In the genomic region with DNA sequence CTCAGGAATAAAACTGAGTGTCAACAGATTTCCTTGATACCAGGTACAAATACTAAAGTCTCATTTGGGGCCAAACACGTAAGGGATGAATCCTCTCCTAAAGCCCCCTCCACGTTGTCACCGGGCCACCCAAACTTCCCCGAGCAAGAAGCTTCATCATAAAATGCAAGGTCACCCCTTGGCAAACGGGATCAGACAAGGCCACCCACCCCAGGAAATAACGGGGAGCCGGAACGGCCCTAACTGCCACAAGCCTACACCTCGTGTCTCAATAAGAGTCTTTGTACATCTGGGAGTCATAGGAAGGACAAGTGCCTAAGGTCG, we compare ENCODE assay signal across 8 cellular contexts. TPM values are rescaled to one million over a fixed set of nuclear protein-coding genes. Genes with fewer than 3 reads are reported as not detected.
A peak's percentile ranks its signal among the peaks of the same experiment; 100 is the strongest.
DNase-seq lines count a peak whose midpoint lies in the region; ATAC-seq lines count a peak whose summit lies in the region.

No MANE protein-coding gene starts in this region.

- peaks cover 36% of the 10 kb centered on the region for H3K4me1 ChIP-seq in mesodermal cell (ENCODE audit: control insufficient read depth, insufficient read depth, low read length, poor library complexity, severe bottlenecking)

- DNase-seq in stimulated activated naive CD8-positive, alpha-beta T cell treated with anti-CD3 and anti-CD28 coated beads, Interleukin-15, Interleukin-2, amounts not matched to agents 100 U/mL and 50 U/mL, for 24 hours = no peak
- DNase-seq in caudate nucleus (lab: John Stamatoyannopoulos, UW) (peak in 1 of 61 donors; percentile 48), AG08395 (ENCODE audit: low spot score) (no peak), HCEC 1CT (no peak)

- ATAC-seq in stimulated activated naive CD8-positive, alpha-beta T cell treated with anti-CD3 and anti-CD28 coated beads, Interleukin-15, Interleukin-2, amounts not matched to agents 100 U/mL and 50 U/mL, for 24 hours = no peak
- ATAC-seq in GM18870 (IDR thresholded peaks at IDR 0.05; ENCODE audit: unreplicated experiment) (no peak), HG03354 (IDR thresholded peaks at IDR 0.05; ENCODE audit: poor library complexity, severe bottlenecking, unreplicated experiment) (no peak)

- H3K27ac ChIP-seq in caudate nucleus (ENCODE audit: low read depth, low read length) (peak overlapping the region; percentile 94), mesodermal cell (ENCODE audit: low read depth, low read length, severe bottlenecking) (peak overlapping the region; percentile 99)

- peak overlapping the region; percentile 98 for H3K4me3 Mint-ChIP-seq in stimulated activated naive CD8-positive, alpha-beta T cell treated with anti-CD3 and anti-CD28 coated beads, Interleukin-15, Interleukin-2, amounts not matched to agents 100 ng/mL and 50 ng/mL, for 24 hours

- H3K36me3 ChIP-seq in mesodermal cell (ENCODE audit: control insufficient read depth, insufficient read depth, low read length) = peaks cover 53% of the 10 kb centered on the region

- H3K36me3 Mint-ChIP-seq in stimulated activated naive CD8-positive, alpha-beta T cell treated with anti-CD3 and anti-CD28 coated beads, Interleukin-15, Interleukin-2, amounts not matched to agents 100 ng/mL and 50 ng/mL, for 24 hours (ENCODE audit: low read depth) = peaks cover 55% of the 10 kb centered on the region

- WGBS in mesodermal cell (ENCODE audit: insufficient coverage in 2 of 2), 2 experiments = 0% methylated on average over 8 to 10 of the region's 10 CpGs

- H3K9me3 ChIP-seq in mesodermal cell (ENCODE audit: control insufficient read depth, low read length) = no peaks in the 10 kb centered on the region

- peak overlapping the region; percentile 100 for H3K27ac Mint-ChIP-seq in stimulated activated naive CD8-positive, alpha-beta T cell treated with anti-CD3 and anti-CD28 coated beads, Interleukin-15, Interleukin-2, amounts not matched to agents 100 ng/mL and 50 ng/mL, for 24 hours

- H3K4me1 Mint-ChIP-seq in stimulated activated naive CD8-positive, alpha-beta T cell treated with anti-CD3 and anti-CD28 coated beads, Interleukin-15, Interleukin-2, amounts not matched to agents 100 ng/mL and 50 ng/mL, for 24 hours (ENCODE audit: low read depth) = peaks cover 78% of the 10 kb centered on the region

- no peaks in the 10 kb centered on the region for H3K27me3 Mint-ChIP-seq in stimulated activated naive CD8-positive, alpha-beta T cell treated with anti-CD3 and anti-CD28 coated beads, Interleukin-15, Interleukin-2, amounts not matched to agents 100 ng/mL and 50 ng/mL, for 24 hours

- peak overlapping the region; percentile 97 for H3K4me3 ChIP-seq in mesodermal cell (ENCODE audit: extremely low read depth, insufficient read depth, low read length, poor library complexity, severe bottlenecking)

- H3K9me3 Mint-ChIP-seq in stimulated activated naive CD8-positive, alpha-beta T cell treated with anti-CD3 and anti-CD28 coated beads, Interleukin-15, Interleukin-2, amounts not matched to agents 100 ng/mL and 50 ng/mL, for 24 hours = no peaks in the 10 kb centered on the region

RNA-seq across cellular contexts. Expression of gene EEF2, which starts 0.7 kb away (rescaled TPM):
- 1,893 TPM for polyA plus RNA-seq in mesodermal cell (2013, experiment 1 of 2)
- polyA plus RNA-seq in mesodermal cell (2013, experiment 2 of 2) = 1,823 TPM

RNA-seq across cellular contexts. Expression of gene DAPK3, which starts 13.6 kb away (rescaled TPM):
- polyA plus RNA-seq in mesodermal cell (2013, experiment 1 of 2) = 78.8 TPM
- polyA plus RNA-seq in mesodermal cell (2013, experiment 2 of 2) = 64.6 TPM

RNA-seq across cellular contexts. Expression of gene PIAS4, which starts 23.0 kb away (rescaled TPM):
- 37.9 TPM for polyA plus RNA-seq in mesodermal cell (2013, experiment 1 of 2)
- polyA plus RNA-seq in mesodermal cell (2013, experiment 2 of 2) = 25.8 TPM

RNA-seq across cellular contexts. Expression of gene NMRK2, which starts 51.7 kb away (rescaled TPM):
- polyA plus RNA-seq in mesodermal cell (2013, experiment 1 of 2) = 0.37 TPM
- polyA plus RNA-seq in mesodermal cell (2013, experiment 2 of 2) = not detected
